ENCODE assay signal across 27 cellular contexts in the genomic region with DNA sequence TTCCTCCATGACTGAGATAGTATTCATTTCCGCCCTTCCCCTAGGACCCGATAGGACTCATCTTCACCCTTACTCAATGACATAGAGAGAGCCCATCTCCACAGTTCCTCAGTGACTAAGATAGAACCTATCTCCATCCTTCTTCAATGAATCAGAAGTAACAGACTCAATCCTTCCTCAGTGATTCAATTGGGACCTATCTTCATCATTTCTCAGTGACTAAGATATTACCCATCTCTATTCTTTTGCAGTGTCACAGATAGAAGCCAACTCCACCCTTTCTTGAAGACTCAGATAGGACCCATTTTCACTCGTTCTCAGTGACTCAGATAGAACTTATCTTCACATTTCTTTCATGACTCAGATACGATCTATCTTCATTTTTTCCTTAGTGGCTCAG.
"Had no signal": no experiment of that assay in that cellular context is flagged by ENCODE, and none has a peak within 500 bp of the region (broad histone marks: within the 10 kb centered on the region; RNA-seq: fewer than 3 reads in every experiment).

No MANE protein-coding gene starts in this region.

- H3K9me3 Mint-ChIP-seq: activated CD4-positive, alpha-beta T cell treated with anti-CD3 and anti-CD28 coated beads, Interleukin-2, amount 10 ng/mL, durations not matched to agents 24 days and 14 days; activated T-helper 2 cell treated with anti-CD3 and anti-CD28 coated beads, Interferon-gamma antibody, Interleukin-2, Interleukin-4, amounts not matched to agents 10 μg/mL and 5 μg/mL and 100 μg/mL, durations not matched to agents 14 hours and 24 hours and 36 hours; brain had no signal

- H3K27ac ChIP-seq: KMS-11, RWPE1, SJCRH30, WERI-Rb-1 had no signal

- H3K36me3 Mint-ChIP-seq: activated CD4-positive, alpha-beta memory T cell treated with anti-CD3 and anti-CD28 coated beads for 36 hours; brain had no signal

- H3K4me3 Mint-ChIP-seq: activated CD4-positive, alpha-beta memory T cell treated with anti-CD3 and anti-CD28 coated beads for 36 hours; activated CD4-positive, alpha-beta T cell treated with anti-CD3 and anti-CD28 coated beads, Interleukin-2, amount 10 ng/mL, durations not matched to agents 24 days and 14 days; brain; central memory CD8-positive, alpha-beta T cell had no signal

- DNase-seq: activated CD4-positive, alpha-beta memory T cell treated with anti-CD3 and anti-CD28 coated beads for 36 hours; activated CD4-positive, alpha-beta T cell treated with anti-CD3 and anti-CD28 coated beads, Interleukin-2, amount 10 ng/mL, durations not matched to agents 24 days and 14 days; activated CD4-positive, CD25-positive, alpha-beta regulatory T cell treated with anti-CD3 and anti-CD28 coated beads, Interleukin-2, amount 50 U/mL, for 72 hours; activated CD8-positive, alpha-beta memory T cell treated with anti-CD3 and anti-CD28 coated beads for 24 hours; activated gamma-delta T cell treated with Interleukin-2 at 50 U/mL for 16 hours; activated naive CD4-positive, alpha-beta T cell treated with anti-CD3 and anti-CD28 coated beads, Interleukin-2, amount 50 U/mL, for 16 hours; amygdala; NCI-H1092; NCI-H1417; NCI-H1694; NCI-H2029; NCI-H2107; NCI-H345; NCI-H510A; NCI-H526 treated with DMSO at 0.1 percent for 48 hours; NCI-H82; Right ventricle myocardium superior; SJCRH30; SK-N-SH; T-helper 1 cell; WERI-Rb-1 had no signal

- H3K4me2 ChIP-seq: KMS-11, SK-N-SH had no signal

- H3K27ac Mint-ChIP-seq: activated CD4-positive, alpha-beta memory T cell treated with anti-CD3 and anti-CD28 coated beads for 36 hours; activated CD4-positive, alpha-beta T cell treated with anti-CD3 and anti-CD28 coated beads, Interleukin-2, amount 10 ng/mL, durations not matched to agents 24 days and 14 days; activated T-helper 2 cell treated with anti-CD3 and anti-CD28 coated beads, Interferon-gamma antibody, Interleukin-2, Interleukin-4, amounts not matched to agents 10 μg/mL and 5 μg/mL and 100 μg/mL, durations not matched to agents 14 hours and 24 hours and 36 hours; brain had no signal

- H3K36me3 ChIP-seq: SJCRH30, WERI-Rb-1 had no signal

- H3K4me3 ChIP-seq: SJCRH30 had no signal

- ATAC-seq: Panc1 had no signal

- H3K9me2 ChIP-seq: SK-N-SH had no signal

- H3K9me3 ChIP-seq: SJCRH30, SK-N-SH had no signal

- H3K4me1 ChIP-seq: SJCRH30 had no signal

- H3K9ac ChIP-seq: KMS-11, SK-N-SH had no signal

- H3K27me3 Mint-ChIP-seq: activated CD4-positive, alpha-beta memory T cell treated with anti-CD3 and anti-CD28 coated beads for 36 hours; activated CD4-positive, alpha-beta T cell treated with anti-CD3 and anti-CD28 coated beads, Interleukin-2, amount 10 ng/mL, durations not matched to agents 24 days and 14 days; brain; central memory CD8-positive, alpha-beta T cell had no signal

- H3K4me1 Mint-ChIP-seq: activated CD4-positive, alpha-beta T cell treated with anti-CD3 and anti-CD28 coated beads, Interleukin-2, amount 10 ng/mL, durations not matched to agents 24 days and 14 days; brain; central memory CD8-positive, alpha-beta T cell had no signal
